In the genomic region with DNA sequence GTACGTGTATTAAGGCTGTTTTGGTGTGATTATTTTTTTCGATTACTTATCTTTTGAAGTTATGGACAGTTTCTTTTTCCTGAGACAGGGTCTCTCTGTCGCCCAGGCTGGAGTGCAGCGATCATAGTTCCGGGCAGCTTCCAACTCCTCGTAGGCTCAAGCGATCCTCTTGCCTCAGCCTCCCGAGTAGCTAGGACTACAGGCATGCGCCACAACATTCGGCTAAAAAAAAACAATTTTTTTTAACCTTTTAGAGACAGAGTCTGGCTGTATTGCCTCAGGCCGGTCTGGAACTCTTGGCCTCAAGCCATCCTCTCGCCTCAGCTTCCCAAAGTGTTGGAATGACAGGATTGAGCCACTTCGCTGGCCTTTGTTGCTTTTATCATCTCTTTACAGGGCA, we compare ENCODE assay signal across 8 cellular contexts. TPM values are rescaled to one million over a fixed set of nuclear protein-coding genes. Genes with fewer than 3 reads are reported as not detected.
DNase-seq lines count a peak whose midpoint lies in the region; ATAC-seq and TF ChIP-seq lines count a peak whose summit lies in the region.

No MANE protein-coding gene starts in this region.

- WGBS in suprapubic skin, result 14% methylated on average over 13 of the region's 13 CpGs

- peak overlapping the region; percentile 88; the same call in 1 of the 2 replicates for H2AFZ ChIP-seq in DND-41 (ENCODE audit: low read depth, low read length)

- H3K4me1 ChIP-seq in DND-41 (ENCODE audit: insufficient read depth, low read length) (peaks cover 50% of the 10 kb centered on the region), suprapubic skin (peaks cover 27% of the 10 kb centered on the region)

- peaks cover 25% of the 10 kb centered on the region for H3K36me3 Mint-ChIP-seq in activated naive CD8-positive, alpha-beta T cell treated with anti-CD3 and anti-CD28 coated beads, Interleukin-2, amount 50 U/mL, for 24 hours (ENCODE audit: low read depth)

- peak overlapping the region; percentile 100 for H3K4me3 Mint-ChIP-seq in activated naive CD8-positive, alpha-beta T cell treated with anti-CD3 and anti-CD28 coated beads, Interleukin-2, amount 50 U/mL, for 24 hours

- DNase-seq in DND-41 (peak; percentile 36), KBM-7 (peak; percentile 56), islet precursor cell (peak; percentile 53), suprapubic skin (ENCODE audit: low spot score in 2 of 2) (no peak), NCI-H524 treated with DMSO at 0.1 percent for 48 hours (lab: John Stamatoyannopoulos, UW) (no peak)
- no peak for DNase-seq in activated naive CD8-positive, alpha-beta T cell treated with anti-CD3 and anti-CD28 coated beads, Interleukin-2, amount 50 U/mL, for 24 hours
- DNase-seq in stimulated activated CD4-positive, alpha-beta T cell treated with anti-CD3 and anti-CD28 coated beads, Interleukin-15, amount 100 ng/mL, for 24 hours, result no peak

- H3K4me3 ChIP-seq in DND-41 (ENCODE audit: low read depth in 1 of 2, low read length in 2 of 2) (peak overlapping the region; percentile 72 to 92; a peak in 3 of 4 replicates), suprapubic skin (peak overlapping the region; percentile 86)

- no peaks in the 10 kb centered on the region for H3K27me3 ChIP-seq in DND-41 (ENCODE audit: insufficient read depth, low read length, poor library complexity)
- H3K27me3 ChIP-seq in suprapubic skin, result no peaks in the 10 kb centered on the region

- H3K9ac ChIP-seq in DND-41 (ENCODE audit: low read depth, low read length), result peak overlapping the region; percentile 81

- in situ Hi-C loops in KBM-7 (cut with MboI; ENCODE audit: low pct_unique_long_range_greater_than_20kb, low sequenced_read_pairs), result no loop called here

- no peak for TF ChIP-seq POLR2A in suprapubic skin (IDR thresholded peaks at IDR 0.05)

- no peaks in the 10 kb centered on the region for H3K9me3 Mint-ChIP-seq in activated naive CD8-positive, alpha-beta T cell treated with anti-CD3 and anti-CD28 coated beads, Interleukin-2, amount 50 U/mL, for 24 hours

- H3K27ac Mint-ChIP-seq in activated naive CD8-positive, alpha-beta T cell treated with anti-CD3 and anti-CD28 coated beads, Interleukin-2, amount 50 U/mL, for 24 hours, result peak overlapping the region; percentile 99

- H3K4me2 ChIP-seq in DND-41 (ENCODE audit: insufficient read depth, low read length), result peak overlapping the region; percentile 77

- H3K36me3 ChIP-seq in DND-41 (ENCODE audit: insufficient read depth, low read length), result peaks cover 32% of the 10 kb centered on the region
- H3K36me3 ChIP-seq in suprapubic skin, result peaks cover 14% of the 10 kb centered on the region

- no peaks in the 10 kb centered on the region; the same call in 1 of the 2 replicates for H4K20me1 ChIP-seq in DND-41 (ENCODE audit: insufficient read depth, low read length)

- no peaks in the 10 kb centered on the region for H3K9me3 ChIP-seq in DND-41 (ENCODE audit: insufficient read depth, low read length, severe bottlenecking)
- no peaks in the 10 kb centered on the region for H3K9me3 ChIP-seq in suprapubic skin

- no peaks in the 10 kb centered on the region for H3K27me3 Mint-ChIP-seq in activated naive CD8-positive, alpha-beta T cell treated with anti-CD3 and anti-CD28 coated beads, Interleukin-2, amount 50 U/mL, for 24 hours

- TF ChIP-seq EP300 in suprapubic skin (IDR thresholded peaks at IDR 0.05), result no peak

- H3K79me2 ChIP-seq in DND-41 (ENCODE audit: insufficient read depth, low read length), result peaks cover 57% of the 10 kb centered on the region

- H3K27ac ChIP-seq in DND-41 (ENCODE audit: low read length) (peak overlapping the region; percentile 90), suprapubic skin (peak overlapping the region; percentile 96)

- peaks cover 37% of the 10 kb centered on the region for H3K4me1 Mint-ChIP-seq in activated naive CD8-positive, alpha-beta T cell treated with anti-CD3 and anti-CD28 coated beads, Interleukin-2, amount 50 U/mL, for 24 hours

- peak; percentile 27; the same call in 1 of the 3 replicates for ATAC-seq in DND-41 (ENCODE audit: insufficient read depth, low read depth)
- ATAC-seq in activated naive CD8-positive, alpha-beta T cell treated with anti-CD3 and anti-CD28 coated beads, Interleukin-2, amount 50 U/mL, for 24 hours, result no peak
- no peak for ATAC-seq in HG02885 (IDR thresholded peaks at IDR 0.05; ENCODE audit: poor library complexity, unreplicated experiment)

- TF ChIP-seq CTCF in DND-41 (IDR thresholded peaks at IDR 0.05; ENCODE audit: borderline replicate concordance, extremely low read depth, low read length, poor library complexity, severe bottlenecking) (no peak), suprapubic skin (IDR thresholded peaks at IDR 0.05) (no peak)

RNA-seq across cellular contexts. Expression of a gene that starts 0.9 kb away (rescaled TPM):
- total RNA-seq in suprapubic skin, result 10 to 100 TPM; 22.0 to 24.6 (median 23.7) TPM

RNA-seq across cellular contexts. Expression of a gene that starts 29.2 kb away (rescaled TPM):
- 10 to 100 TPM; 18.5 to 37.4 (median 24.9) TPM for total RNA-seq in suprapubic skin

Comparison
In these comparisons a context has a peak if more than half of its experiments do, and no peak if none do; other contexts are left out.
1. DNase-seq: peak in DND-41 (single experiment), KBM-7 (single experiment) and islet precursor cell (single experiment); none in activated naive CD8-positive, alpha-beta T cell treated with anti-CD3 and anti-CD28 coated beads, Interleukin-2, amount 50 U/mL, for 24 hours (single experiment), suprapubic skin (0 of 2), NCI-H524 treated with DMSO at 0.1 percent for 48 hours (single experiment) and stimulated activated CD4-positive, alpha-beta T cell treated with anti-CD3 and anti-CD28 coated beads, Interleukin-15, amount 100 ng/mL, for 24 hours (single experiment).